ENCODE assay signal across 21 cellular contexts in the genomic region with DNA sequence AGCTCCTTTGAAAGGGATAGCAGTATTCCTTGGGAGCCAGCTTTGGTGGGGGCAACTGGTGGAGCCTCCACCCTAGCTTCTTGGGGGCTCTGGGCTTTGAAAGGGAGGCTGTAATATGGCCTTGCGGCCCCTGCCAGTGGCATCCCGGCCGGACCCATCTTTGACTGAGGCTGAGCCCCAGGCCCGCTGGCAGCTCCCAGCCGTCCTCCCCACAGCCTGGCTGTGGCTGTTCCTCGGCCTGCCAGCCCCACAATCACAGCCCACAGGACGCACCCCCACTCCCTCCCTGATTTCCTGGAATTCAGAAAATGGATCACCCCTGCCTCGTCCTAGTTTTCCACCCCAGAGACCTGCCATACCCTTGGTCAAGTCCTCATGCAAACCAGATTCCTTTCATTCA. TPM values are rescaled to one million over a fixed set of nuclear protein-coding genes. Genes with fewer than 3 reads are reported as not detected.
A peak's percentile ranks its signal among the peaks of the same experiment; 100 is the strongest.
DNase-seq lines count a peak whose midpoint lies in the region; ATAC-seq, FAIRE-seq and TF ChIP-seq lines count a peak whose summit lies in the region.
"Had no signal": no experiment of that assay in that cellular context is flagged by ENCODE, and none has a peak within 500 bp of the region (broad histone marks: within the 10 kb centered on the region; RNA-seq: fewer than 3 reads in every experiment).

No MANE protein-coding gene starts in this region.

- intact Hi-C loops in natural killer cell (cut with micrococcal nuclease) (no loop called here), testis (cut with DNase I; ENCODE audit: low total_unique reads) (no loop called here)

- no peak overlapping the region for H2AFZ ChIP-seq in astrocyte (ENCODE audit: low read depth, low read length)

- TF ChIP-seq CTCF in astrocyte (IDR thresholded peaks at IDR 0.05; ENCODE audit: insufficient read depth, low read depth, low read length) (no peak), natural killer cell (IDR thresholded peaks at IDR 0.05) (no peak), testis (IDR thresholded peaks at IDR 0.05) (no peak)

- no peak overlapping the region for H3K4me2 ChIP-seq in astrocyte (ENCODE audit: low read length)

- TF ChIP-seq POLR2A in testis (IDR thresholded peaks at IDR 0.05): no peak

- no peaks in the 10 kb centered on the region for H3K79me2 ChIP-seq in astrocyte (ENCODE audit: insufficient read depth, low read length)

- peak overlapping the region; percentile 58 for H3K4me3 Mint-ChIP-seq in activated T-cell treated with anti-CD3 and anti-CD28 coated beads, Interleukin-2, amount 50 U/mL, for 4 hours
- no peak overlapping the region for H3K4me3 Mint-ChIP-seq in activated T-cell treated with anti-CD3 and anti-CD28 coated beads, Interleukin-2, amount 50 U/mL, for 72 hours
- H3K4me3 Mint-ChIP-seq in astrocyte (ENCODE audit: unreplicated experiment) (peak overlapping the region; percentile 24), natural killer cell (peak overlapping the region; percentile 60)
- H3K4me3 Mint-ChIP-seq: dendritic cell treated with granulocyte-macrophage colony-stimulating factor and Interleukin-4, amounts not matched to agents 40 ng/mL and 50 ng/mL, for 4 days; stimulated activated memory B cell treated with anti-CD40 and anti-IgM and Interleukin-4, amounts not matched to agents 10 μg/mL and 1 μg/mL and 100 μg/mL, for 72 hours had no signal

- H3K36me3 ChIP-seq in astrocyte (ENCODE audit: insufficient read depth, low read length) (no peaks in the 10 kb centered on the region), testis (ENCODE audit: low read depth, missing control alignments) (no peaks in the 10 kb centered on the region)
- H3K36me3 ChIP-seq: BE2C, breast epithelium, right atrium auricular region had no signal

- 78 to 84% methylated on average over 8 of the region's 8 CpGs for WGBS in testis, 2 donors

- no peak for ATAC-seq in activated T-cell treated with anti-CD3 and anti-CD28 coated beads, Interleukin-2, amount 50 U/mL, for 4 hours
- no peak for ATAC-seq in activated T-cell treated with anti-CD3 and anti-CD28 coated beads, Interleukin-2, amount 50 U/mL, for 72 hours (replicated peaks in 1 of 2)
- ATAC-seq in natural killer cell (no peak), HG03520 (IDR thresholded peaks at IDR 0.05; ENCODE audit: unreplicated experiment) (no peak), HG03175 (IDR thresholded peaks at IDR 0.05; ENCODE audit: unreplicated experiment) (no peak)
- ATAC-seq: activated naive CD4-positive, alpha-beta T cell treated with anti-CD3 and anti-CD28 coated beads, Interleukin-2, amount 50 U/mL, for 72 hours; GM12878; stimulated activated memory B cell treated with anti-CD40 and anti-IgM and Interleukin-4, amounts not matched to agents 10 μg/mL and 1 μg/mL and 100 μg/mL, for 72 hours had no signal

- H3K27ac ChIP-seq in astrocyte (ENCODE audit: low read depth, low read length): no peak overlapping the region
- H3K27ac ChIP-seq in testis: peak overlapping the region; percentile 93 to 98

- H3K9me3 Mint-ChIP-seq in activated T-cell treated with anti-CD3 and anti-CD28 coated beads, Interleukin-2, amount 50 U/mL, for 4 hours: no peaks in the 10 kb centered on the region
- no peaks in the 10 kb centered on the region for H3K9me3 Mint-ChIP-seq in activated T-cell treated with anti-CD3 and anti-CD28 coated beads, Interleukin-2, amount 50 U/mL, for 72 hours
- H3K9me3 Mint-ChIP-seq in astrocyte (ENCODE audit: unreplicated experiment): no peaks in the 10 kb centered on the region
- no peaks in the 10 kb centered on the region for H3K9me3 Mint-ChIP-seq in natural killer cell
- H3K9me3 Mint-ChIP-seq: activated naive CD4-positive, alpha-beta T cell treated with anti-CD3 and anti-CD28 coated beads, Interleukin-2, amount 50 U/mL, for 72 hours; dendritic cell treated with granulocyte-macrophage colony-stimulating factor and Interleukin-4, amounts not matched to agents 40 ng/mL and 50 ng/mL, for 4 days; stimulated activated memory B cell treated with anti-CD40 and anti-IgM and Interleukin-4, amounts not matched to agents 10 μg/mL and 1 μg/mL and 100 μg/mL, for 72 hours had no signal

- H3K4me3 ChIP-seq in astrocyte (ENCODE audit: insufficient read depth, low read depth, low read length): no peak overlapping the region
- H3K4me3 ChIP-seq in testis: no peak overlapping the region
- H3K4me3 ChIP-seq: breast epithelium, GM12878, right atrium auricular region had no signal

- H3K27me3 Mint-ChIP-seq in activated T-cell treated with anti-CD3 and anti-CD28 coated beads, Interleukin-2, amount 50 U/mL, for 4 hours (ENCODE audit: low read depth): no peaks in the 10 kb centered on the region
- peaks cover 22% of the 10 kb centered on the region for H3K27me3 Mint-ChIP-seq in activated T-cell treated with anti-CD3 and anti-CD28 coated beads, Interleukin-2, amount 50 U/mL, for 72 hours (ENCODE audit: low read depth)
- H3K27me3 Mint-ChIP-seq in astrocyte (ENCODE audit: low read depth, unreplicated experiment) (peaks cover 9% of the 10 kb centered on the region), natural killer cell (ENCODE audit: low read depth in 2 of 2) (peaks cover 4 to 8% of the 10 kb centered on the region in 2 donors)

- H3K27me3 ChIP-seq in astrocyte (ENCODE audit: insufficient read depth, low read length) (no peaks in the 10 kb centered on the region), testis (no peaks in the 10 kb centered on the region)
- H3K27me3 ChIP-seq: BE2C, breast epithelium, right atrium auricular region had no signal

- no peak for DNase-seq in activated T-cell treated with anti-CD3 and anti-CD28 coated beads, Interleukin-2, amount 50 U/mL, for 4 hours
- DNase-seq in activated T-cell treated with anti-CD3 and anti-CD28 coated beads, Interleukin-2, amount 50 U/mL, for 72 hours: no peak
- DNase-seq in astrocyte (ENCODE audit: low read depth) (no peak), natural killer cell (no peak), testis (no peak), NOMO-1 treated with dmso at 0.1 percent for 144 hours (lab: John Stamatoyannopoulos, UW; ENCODE audit: unreplicated experiment) (no peak)
- DNase-seq: 8988T, activated T-cell treated with anti-CD3 and anti-CD28 coated beads for 4 hours, BE2C, H7, NCI-H1417, Right ventricle myocardium superior had no signal

- H3K4me1 ChIP-seq in astrocyte (ENCODE audit: insufficient read depth, low read length) (peaks cover 16% of the 10 kb centered on the region), testis (peaks cover 12% of the 10 kb centered on the region)
- H3K4me1 ChIP-seq: breast epithelium had no signal

- H3K9me3 ChIP-seq in astrocyte (ENCODE audit: insufficient read depth, low read depth, low read length) (no peaks in the 10 kb centered on the region), testis (no peaks in the 10 kb centered on the region)
- H3K9me3 ChIP-seq: BE2C, breast epithelium, right atrium auricular region had no signal

- H3K36me3 Mint-ChIP-seq in activated T-cell treated with anti-CD3 and anti-CD28 coated beads, Interleukin-2, amount 50 U/mL, for 4 hours (ENCODE audit: insufficient read depth): no peaks in the 10 kb centered on the region
- no peaks in the 10 kb centered on the region for H3K36me3 Mint-ChIP-seq in activated T-cell treated with anti-CD3 and anti-CD28 coated beads, Interleukin-2, amount 50 U/mL, for 72 hours (ENCODE audit: insufficient read depth in 2 of 2)
- peaks cover 3% of the 10 kb centered on the region for H3K36me3 Mint-ChIP-seq in astrocyte (ENCODE audit: low read depth, unreplicated experiment)
- no peaks in the 10 kb centered on the region for H3K36me3 Mint-ChIP-seq in natural killer cell
- H3K36me3 Mint-ChIP-seq: activated naive CD4-positive, alpha-beta T cell treated with anti-CD3 and anti-CD28 coated beads, Interleukin-2, amount 50 U/mL, for 72 hours; stimulated activated memory B cell treated with anti-CD40 and anti-IgM and Interleukin-4, amounts not matched to agents 10 μg/mL and 1 μg/mL and 100 μg/mL, for 72 hours had no signal

- no peak overlapping the region for H3K9ac ChIP-seq in astrocyte (ENCODE audit: low read length)

- FAIRE-seq in astrocyte (lab: Jason Lieb, UNC): no peak
- FAIRE-seq: frontal cortex, GM12878 had no signal

- H3K27ac Mint-ChIP-seq in activated T-cell treated with anti-CD3 and anti-CD28 coated beads, Interleukin-2, amount 50 U/mL, for 72 hours: no peak overlapping the region
- H3K27ac Mint-ChIP-seq in astrocyte (ENCODE audit: unreplicated experiment) (no peak overlapping the region), natural killer cell (peak overlapping the region in 1 of 2 donors; percentile 78)
- H3K27ac Mint-ChIP-seq: dendritic cell treated with granulocyte-macrophage colony-stimulating factor and Interleukin-4, amounts not matched to agents 40 ng/mL and 50 ng/mL, for 4 days; stimulated activated memory B cell treated with anti-CD40 and anti-IgM and Interleukin-4, amounts not matched to agents 10 μg/mL and 1 μg/mL and 100 μg/mL, for 72 hours had no signal

- peaks cover 15% of the 10 kb centered on the region for H3K4me1 Mint-ChIP-seq in activated T-cell treated with anti-CD3 and anti-CD28 coated beads, Interleukin-2, amount 50 U/mL, for 4 hours (ENCODE audit: low read depth)
- H3K4me1 Mint-ChIP-seq in activated T-cell treated with anti-CD3 and anti-CD28 coated beads, Interleukin-2, amount 50 U/mL, for 72 hours (ENCODE audit: low read depth): peaks cover 24% of the 10 kb centered on the region
- H3K4me1 Mint-ChIP-seq in astrocyte (ENCODE audit: low read depth, unreplicated experiment): peaks cover 9% of the 10 kb centered on the region
- H3K4me1 Mint-ChIP-seq in natural killer cell: peaks cover 8 to 23% of the 10 kb centered on the region in 2 donors

- no peaks in the 10 kb centered on the region for H4K20me1 ChIP-seq in astrocyte (ENCODE audit: insufficient read depth, low read length)

RNA-seq across cellular contexts. Expression of a gene that starts 23.2 kb away (rescaled TPM):
- total RNA-seq in activated T-cell treated with anti-CD3 and anti-CD28 coated beads, Interleukin-2, amount 50 U/mL, for 4 hours: 10 to 100 TPM; 17.6 to 19.8 (median 17.8) TPM
- 10 to 100 TPM; 17.3 to 20.4 TPM for total RNA-seq in activated T-cell treated with anti-CD3 and anti-CD28 coated beads, Interleukin-2, amount 50 U/mL, for 72 hours
- total RNA-seq in astrocyte (768 and 923 TPM in 2 replicates), natural killer cell (1 to 10 TPM; 5.4 to 8.8 (median 7.2) TPM), testis (100 to 1,000 TPM; 122 to 178 TPM)
- polyA plus RNA-seq in testis (ENCODE audit: insufficient read depth, low read depth, low replicate concordance): 92.2 TPM

RNA-seq across cellular contexts. Expression of a gene that starts 59.5 kb away (rescaled TPM):
- 10 to 100 TPM in 1 of 3 donors, 1 to 10 TPM in 2; 5.4 to 10.9 (median 9.8) TPM for total RNA-seq in activated T-cell treated with anti-CD3 and anti-CD28 coated beads, Interleukin-2, amount 50 U/mL, for 4 hours
- 10 to 100 TPM; 16.9 to 29.5 TPM for total RNA-seq in activated T-cell treated with anti-CD3 and anti-CD28 coated beads, Interleukin-2, amount 50 U/mL, for 72 hours
- total RNA-seq in astrocyte: 6.7 and 9.4 TPM in 2 replicates
- total RNA-seq in natural killer cell: 10 to 100 TPM; 49.7 to 95.2 (median 60.2) TPM
- 10 to 100 TPM; 43.3 to 99.5 TPM for total RNA-seq in testis
- polyA plus RNA-seq in testis (ENCODE audit: insufficient read depth, low read depth, low replicate concordance): 65.8 TPM

Comparison
In these comparisons a context has a peak if more than half of its experiments do, and no peak if none do; other contexts are left out.
1. H3K4me3 Mint-ChIP-seq: peak in activated T-cell treated with anti-CD3 and anti-CD28 coated beads, Interleukin-2, amount 50 U/mL, for 4 hours (single experiment), astrocyte (single experiment) and natural killer cell (single experiment); none in activated T-cell treated with anti-CD3 and anti-CD28 coated beads, Interleukin-2, amount 50 U/mL, for 72 hours (0 of 2).
2. RNA of a gene that starts 23.2 kb away (total RNA-seq): 768 to 923 TPM in astrocyte and 122 to 178 TPM in testis; 17.3 to 20.4 TPM in activated T-cell treated with anti-CD3 and anti-CD28 coated beads, Interleukin-2, amount 50 U/mL, for 72 hours, 17.6 to 19.8 TPM in activated T-cell treated with anti-CD3 and anti-CD28 coated beads, Interleukin-2, amount 50 U/mL, for 4 hours and 5.4 to 8.8 TPM in natural killer cell; every median in the first group is over 4 times any median in the second.